ENCODE assay signal across 1 cellular context in the genomic region with DNA sequence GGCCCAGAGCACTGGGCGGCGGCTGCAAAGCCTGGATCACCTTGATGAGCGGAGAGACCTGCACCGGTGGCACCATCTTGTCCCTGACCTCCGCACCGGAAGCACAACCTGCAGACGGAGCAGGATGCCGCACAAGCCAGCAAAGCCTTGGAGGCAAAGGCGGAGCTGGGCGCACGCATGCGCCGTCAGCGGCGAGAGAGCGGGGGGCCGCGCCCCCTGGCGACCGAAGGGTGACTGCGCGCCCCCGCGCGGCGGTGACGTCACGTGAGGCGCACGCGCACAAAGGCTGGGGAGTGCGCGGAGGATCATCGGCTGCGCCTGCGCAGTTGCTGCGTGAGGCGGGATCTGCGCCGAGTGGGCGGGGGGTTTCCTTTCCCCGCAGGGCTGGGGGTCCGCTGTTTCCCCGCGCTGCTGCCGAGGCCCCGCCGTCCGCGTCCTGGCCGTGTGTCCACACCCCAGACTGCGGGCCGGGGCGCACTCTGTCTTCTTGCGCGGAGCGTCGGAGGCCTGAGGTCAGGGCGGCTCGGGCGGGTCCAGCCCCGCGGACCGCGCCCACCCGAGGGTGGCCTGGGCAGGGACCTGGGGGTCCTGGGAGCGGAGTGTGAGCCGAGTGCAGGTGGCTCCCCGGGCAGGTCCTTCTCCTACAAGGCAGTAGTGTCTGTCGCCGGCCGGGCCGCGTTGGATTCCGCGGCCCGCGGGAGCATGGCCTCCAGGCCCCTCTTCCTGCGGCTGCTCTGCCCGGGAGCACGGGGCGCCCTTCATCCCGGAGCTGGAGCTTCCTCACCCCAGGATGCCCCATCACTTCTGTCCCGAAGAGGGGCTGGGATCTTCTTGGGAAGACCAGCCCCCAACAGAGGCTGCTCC.
A peak's percentile ranks its signal among the peaks of the same experiment; 100 is the strongest.
TF ChIP-seq lines count a peak whose summit lies in the region.

A gene with protein sequence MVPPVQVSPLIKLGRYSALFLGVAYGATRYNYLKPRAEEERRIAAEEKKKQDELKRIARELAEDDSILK (minus strand): TSS at position 105 of the 864 bp plus-strand sequence. CDS start 29 bp downstream, at position 76.
Gene MYL5, plus strand, starts transcription at position 371 of the 864 bp plus-strand sequence. CDS start 3,485 bp downstream, outside the sequence.

TF ChIP-seq in K562, 482 proteins besides CTCF, POLR2A, EP300 and RAD21 (continued from another document and continues in another):
- TF ChIP-seq, protein P1, sequence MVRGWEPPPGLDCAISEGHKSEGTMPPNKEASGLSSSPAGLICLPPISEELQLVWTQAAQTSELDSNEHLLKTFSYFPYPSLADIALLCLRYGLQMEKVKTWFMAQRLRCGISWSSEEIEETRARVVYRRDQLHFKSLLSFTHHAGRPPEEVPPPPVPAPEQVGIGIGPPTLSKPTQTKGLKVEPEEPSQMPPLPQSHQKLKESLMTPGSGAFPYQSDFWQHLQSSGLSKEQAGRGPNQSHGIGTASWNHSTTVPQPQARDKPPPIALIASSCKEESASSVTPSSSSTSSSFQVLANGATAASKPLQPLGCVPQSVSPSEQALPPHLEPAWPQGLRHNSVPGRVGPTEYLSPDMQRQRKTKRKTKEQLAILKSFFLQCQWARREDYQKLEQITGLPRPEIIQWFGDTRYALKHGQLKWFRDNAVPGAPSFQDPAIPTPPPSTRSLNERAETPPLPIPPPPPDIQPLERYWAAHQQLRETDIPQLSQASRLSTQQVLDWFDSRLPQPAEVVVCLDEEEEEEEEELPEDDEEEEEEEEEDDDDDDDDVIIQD (CRISPR knock-in tag; IDR thresholded peaks at IDR 0.05): no peak
- TF ChIP-seq POLR3G (IDR thresholded peaks at IDR 0.05; ENCODE audit: extremely low read depth, insufficient read length, insufficient replicate concordance) (no peak), ZNF253 (CRISPR knock-in tag; conservative IDR thresholded peaks at IDR 0.05) (no peak), MAFF (IDR thresholded peaks at IDR 0.05; ENCODE audit: low read length) (no peak), ZNF280B (CRISPR knock-in tag; IDR thresholded peaks at IDR 0.05) (no peak), NBN (IDR thresholded peaks at IDR 0.05; ENCODE audit: low read depth) (peak; percentile 86; the same call in 1 of the 2 replicates), CEBPG (CRISPR knock-in tag; IDR thresholded peaks at IDR 0.05) (no peak), CEBPG (tag; conservative IDR thresholded peaks at IDR 0.05 in 1 of 2, IDR thresholded peaks at IDR 0.05 in 1 of 2) (no peak), NUFIP1 (IDR thresholded peaks at IDR 0.05; ENCODE audit: partially characterized antibody) (no peak), VEZF1 (CRISPR knock-in tag; IDR thresholded peaks at IDR 0.05) (peak; percentile 78), ZNF780A (CRISPR knock-in tag; IDR thresholded peaks at IDR 0.05) (no peak), SRSF7 (optimal IDR thresholded peaks at IDR 0.05; ENCODE audit: low read depth, low read length) (no peak), BRCA1 (IDR thresholded peaks at IDR 0.05) (no peak), BRCA1 (CRISPR knock-in tag; IDR thresholded peaks at IDR 0.05) (no peak), TFAM (CRISPR knock-in tag; conservative IDR thresholded peaks at IDR 0.05) (no peak), BCOR (IDR thresholded peaks at IDR 0.05) (no peak), DLX4 (CRISPR knock-in tag; IDR thresholded peaks at IDR 0.05) (no peak), E2F8 (IDR thresholded peaks at IDR 0.05; ENCODE audit: low read depth, partially characterized antibody) (peak; percentile 75), ASH1L (IDR thresholded peaks at IDR 0.05; ENCODE audit: borderline replicate concordance, low read depth, partially characterized antibody) (no peak), ZKSCAN8 (CRISPR knock-in tag; IDR thresholded peaks at IDR 0.05) (no peak), SIRT6 (IDR thresholded peaks at IDR 0.05; ENCODE audit: low read depth, low read length) (no peak), ZNF695 (CRISPR knock-in tag; IDR thresholded peaks at IDR 0.05) (no peak), MXD1 (CRISPR knock-in tag; IDR thresholded peaks at IDR 0.05; ENCODE audit: borderline replicate concordance, poor library complexity, severe bottlenecking) (no peak), U2AF2 (optimal IDR thresholded peaks at IDR 0.05; ENCODE audit: low read depth, low read length) (no peak), HBP1 (CRISPR knock-in tag; IDR thresholded peaks at IDR 0.05) (no peak), ARID3B (CRISPR knock-in tag; IDR thresholded peaks at IDR 0.05; ENCODE audit: borderline replicate concordance) (no peak)
- TF ChIP-seq, protein P2, sequence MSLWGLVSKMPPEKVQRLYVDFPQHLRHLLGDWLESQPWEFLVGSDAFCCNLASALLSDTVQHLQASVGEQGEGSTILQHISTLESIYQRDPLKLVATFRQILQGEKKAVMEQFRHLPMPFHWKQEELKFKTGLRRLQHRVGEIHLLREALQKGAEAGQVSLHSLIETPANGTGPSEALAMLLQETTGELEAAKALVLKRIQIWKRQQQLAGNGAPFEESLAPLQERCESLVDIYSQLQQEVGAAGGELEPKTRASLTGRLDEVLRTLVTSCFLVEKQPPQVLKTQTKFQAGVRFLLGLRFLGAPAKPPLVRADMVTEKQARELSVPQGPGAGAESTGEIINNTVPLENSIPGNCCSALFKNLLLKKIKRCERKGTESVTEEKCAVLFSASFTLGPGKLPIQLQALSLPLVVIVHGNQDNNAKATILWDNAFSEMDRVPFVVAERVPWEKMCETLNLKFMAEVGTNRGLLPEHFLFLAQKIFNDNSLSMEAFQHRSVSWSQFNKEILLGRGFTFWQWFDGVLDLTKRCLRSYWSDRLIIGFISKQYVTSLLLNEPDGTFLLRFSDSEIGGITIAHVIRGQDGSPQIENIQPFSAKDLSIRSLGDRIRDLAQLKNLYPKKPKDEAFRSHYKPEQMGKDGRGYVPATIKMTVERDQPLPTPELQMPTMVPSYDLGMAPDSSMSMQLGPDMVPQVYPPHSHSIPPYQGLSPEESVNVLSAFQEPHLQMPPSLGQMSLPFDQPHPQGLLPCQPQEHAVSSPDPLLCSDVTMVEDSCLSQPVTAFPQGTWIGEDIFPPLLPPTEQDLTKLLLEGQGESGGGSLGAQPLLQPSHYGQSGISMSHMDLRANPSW (CRISPR knock-in tag; IDR thresholded peaks at IDR 0.05): peak; percentile 71; the same call in 1 of the 2 replicates
- TF ChIP-seq, protein P3, sequence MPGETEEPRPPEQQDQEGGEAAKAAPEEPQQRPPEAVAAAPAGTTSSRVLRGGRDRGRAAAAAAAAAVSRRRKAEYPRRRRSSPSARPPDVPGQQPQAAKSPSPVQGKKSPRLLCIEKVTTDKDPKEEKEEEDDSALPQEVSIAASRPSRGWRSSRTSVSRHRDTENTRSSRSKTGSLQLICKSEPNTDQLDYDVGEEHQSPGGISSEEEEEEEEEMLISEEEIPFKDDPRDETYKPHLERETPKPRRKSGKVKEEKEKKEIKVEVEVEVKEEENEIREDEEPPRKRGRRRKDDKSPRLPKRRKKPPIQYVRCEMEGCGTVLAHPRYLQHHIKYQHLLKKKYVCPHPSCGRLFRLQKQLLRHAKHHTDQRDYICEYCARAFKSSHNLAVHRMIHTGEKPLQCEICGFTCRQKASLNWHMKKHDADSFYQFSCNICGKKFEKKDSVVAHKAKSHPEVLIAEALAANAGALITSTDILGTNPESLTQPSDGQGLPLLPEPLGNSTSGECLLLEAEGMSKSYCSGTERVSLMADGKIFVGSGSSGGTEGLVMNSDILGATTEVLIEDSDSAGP (CRISPR knock-in tag; IDR thresholded peaks at IDR 0.05): no peak
- TF ChIP-seq, protein P4, sequence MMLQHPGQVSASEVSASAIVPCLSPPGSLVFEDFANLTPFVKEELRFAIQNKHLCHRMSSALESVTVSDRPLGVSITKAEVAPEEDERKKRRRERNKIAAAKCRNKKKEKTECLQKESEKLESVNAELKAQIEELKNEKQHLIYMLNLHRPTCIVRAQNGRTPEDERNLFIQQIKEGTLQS (IDR thresholded peaks at IDR 0.05): peak; percentile 97
- TF ChIP-seq, protein P4 (CRISPR knock-in tag; conservative IDR thresholded peaks at IDR 0.05): no peak; the same call in 1 of the 2 replicates
